1 cellular context compared by ENCODE assay signal in genomic region chr9:136254381-136255165, GRCh38.
TF ChIP-seq lines count a peak whose summit lies in the region.

No MANE protein-coding gene starts in this region.

TF ChIP-seq in H1, 55 proteins besides CTCF, POLR2A, EP300 and RAD21:
- TF ChIP-seq TCF12 (IDR thresholded peaks at IDR 0.05; ENCODE audit: low read depth, low read length) (no peak), CTBP2 (IDR thresholded peaks at IDR 0.05; ENCODE audit: borderline replicate concordance, insufficient read depth, insufficient read length, low read length) (no peak), BRCA1 (IDR thresholded peaks at IDR 0.05; ENCODE audit: low read depth, low read length) (no peak), KDM1A (IDR thresholded peaks at IDR 0.05; ENCODE audit: borderline replicate concordance, low read length) (no peak), NANOG (IDR thresholded peaks at IDR 0.05; ENCODE audit: insufficient read depth, low read depth, low read length, poor library complexity, severe bottlenecking) (no peak), ASH2L (IDR thresholded peaks at IDR 0.05; ENCODE audit: low read length) (no peak), CHD7 (IDR thresholded peaks at IDR 0.05; ENCODE audit: insufficient replicate concordance, low read length) (no peak), CHD2 (IDR thresholded peaks at IDR 0.05; ENCODE audit: low read length) (no peak), SP2 (IDR thresholded peaks at IDR 0.05; ENCODE audit: low read length) (no peak), SP1 (IDR thresholded peaks at IDR 0.05; ENCODE audit: low read depth, low read length) (no peak), RNF2 (IDR thresholded peaks at IDR 0.05; ENCODE audit: borderline replicate concordance, low read depth, low read length, missing control alignments, poor library complexity, severe bottlenecking) (no peak), CBX8 (IDR thresholded peaks at IDR 0.05; ENCODE audit: borderline replicate concordance, low read depth, low read length) (no peak), BACH1 (IDR thresholded peaks at IDR 0.05; ENCODE audit: low read length) (no peak), JUND (IDR thresholded peaks at IDR 0.05; ENCODE audit: low read length) (no peak), SIRT6 (IDR thresholded peaks at IDR 0.05; ENCODE audit: low read length) (no peak), CEBPB (IDR thresholded peaks at IDR 0.05; ENCODE audit: low read depth, low read length) (no peak), YY1 (IDR thresholded peaks at IDR 0.05; ENCODE audit: low read depth, low read length) (no peak), TBP (IDR thresholded peaks at IDR 0.05; ENCODE audit: low read depth, low read length) (no peak), MAFK (IDR thresholded peaks at IDR 0.05; ENCODE audit: low read depth, low read length) (no peak)
